21 cellular contexts compared by ENCODE assay signal in genomic region chr2:17296676-17297075, GRCh38.
DNase-seq lines count a peak whose midpoint lies in the region; ATAC-seq, FAIRE-seq and TF ChIP-seq lines count a peak whose summit lies in the region.
"Had no signal": no experiment of that assay in that cellular context is flagged by ENCODE, and none has a peak within 500 bp of the region (broad histone marks: within the 10 kb centered on the region; RNA-seq: fewer than 3 reads in every experiment).

No MANE protein-coding gene starts in this region.

- TF ChIP-seq CTCF in astrocyte (IDR thresholded peaks at IDR 0.05; ENCODE audit: insufficient read depth, low read depth, low read length), result no peak
- no peak for TF ChIP-seq CTCF in glutamatergic neuron (IDR thresholded peaks at IDR 0.05; ENCODE audit: partially characterized antibody, unreplicated experiment)

- TF ChIP-seq POLR2A in GM12891 (IDR thresholded peaks at IDR 0.05; ENCODE audit: low read depth, low read length), result no peak

- H3K27ac Mint-ChIP-seq in astrocyte (ENCODE audit: unreplicated experiment), result peak overlapping the region; percentile 28
- peak overlapping the region; percentile 99 for H3K27ac Mint-ChIP-seq in glutamatergic neuron (ENCODE audit: unreplicated experiment)
- H3K27ac Mint-ChIP-seq: B cell; CD4-positive, CD25-positive, alpha-beta regulatory T cell; CD8-positive, alpha-beta T cell had no signal

- H3K36me3 ChIP-seq in astrocyte (ENCODE audit: insufficient read depth, low read length), result no peaks in the 10 kb centered on the region
- H3K36me3 ChIP-seq: BLaER1 had no signal

- H3K4me2 ChIP-seq in astrocyte (ENCODE audit: low read length), result no peak overlapping the region
- H3K4me2 ChIP-seq: BLaER1 had no signal

- no peak overlapping the region for H3K9ac ChIP-seq in astrocyte (ENCODE audit: low read length)
- H3K9ac ChIP-seq: BLaER1, GM23248 had no signal

- peaks cover 3% of the 10 kb centered on the region for H3K9me3 Mint-ChIP-seq in astrocyte (ENCODE audit: unreplicated experiment)
- no peaks in the 10 kb centered on the region for H3K9me3 Mint-ChIP-seq in glutamatergic neuron (ENCODE audit: unreplicated experiment)

- no peak overlapping the region for H2AFZ ChIP-seq in astrocyte (ENCODE audit: low read depth, low read length)
- H2AFZ ChIP-seq: GM23248 had no signal

- H3K4me1 Mint-ChIP-seq in astrocyte (ENCODE audit: low read depth, unreplicated experiment) (peaks cover 29% of the 10 kb centered on the region), glutamatergic neuron (ENCODE audit: low read depth, unreplicated experiment) (peaks cover 33% of the 10 kb centered on the region)
- H3K4me1 Mint-ChIP-seq: B cell; CD4-positive, CD25-positive, alpha-beta regulatory T cell had no signal

- no peaks in the 10 kb centered on the region for H3K27me3 Mint-ChIP-seq in astrocyte (ENCODE audit: low read depth, unreplicated experiment)
- peaks cover 7% of the 10 kb centered on the region for H3K27me3 Mint-ChIP-seq in glutamatergic neuron (ENCODE audit: unreplicated experiment)
- H3K27me3 Mint-ChIP-seq: CD4-positive, CD25-positive, alpha-beta regulatory T cell had no signal

- no peaks in the 10 kb centered on the region for H3K9me3 ChIP-seq in astrocyte (ENCODE audit: insufficient read depth, low read depth, low read length)
- H3K9me3 ChIP-seq: BLaER1, Caco-2 had no signal

- no peak overlapping the region for H3K4me3 ChIP-seq in astrocyte (ENCODE audit: insufficient read depth, low read depth, low read length)
- H3K4me3 ChIP-seq: BLaER1, GM12878, GM23248 had no signal

- ATAC-seq in GM18867 (IDR thresholded peaks at IDR 0.05; ENCODE audit: unreplicated experiment), result no peak
- ATAC-seq in GM21447 (IDR thresholded peaks at IDR 0.05; ENCODE audit: unreplicated experiment), result no peak
- ATAC-seq: CD8-positive, alpha-beta T cell; GM12878 had no signal

- H3K27ac ChIP-seq in astrocyte (ENCODE audit: low read depth, low read length), result no peak overlapping the region
- H3K27ac ChIP-seq: BLaER1, C4-2B, GM23248 had no signal

- H3K36me3 Mint-ChIP-seq in astrocyte (ENCODE audit: low read depth, unreplicated experiment), result no peaks in the 10 kb centered on the region
- no peaks in the 10 kb centered on the region for H3K36me3 Mint-ChIP-seq in glutamatergic neuron (ENCODE audit: unreplicated experiment)
- H3K36me3 Mint-ChIP-seq: CD4-positive, CD25-positive, alpha-beta regulatory T cell; CD8-positive, alpha-beta T cell had no signal

- no peaks in the 10 kb centered on the region for H3K79me2 ChIP-seq in astrocyte (ENCODE audit: insufficient read depth, low read length)

- in situ Hi-C loops in G401 (cut with HindIII; ENCODE audit: low sequenced_read_pairs), result no loop called here

- peaks cover 4% of the 10 kb centered on the region for H3K4me1 ChIP-seq in astrocyte (ENCODE audit: insufficient read depth, low read length)
- H3K4me1 ChIP-seq: BLaER1, Caco-2 had no signal

- DNase-seq in G401 (ENCODE audit: low spot score) (peak; percentile 58), astrocyte (ENCODE audit: low read depth) (no peak), glutamatergic neuron (no peak), GM12891 (ENCODE audit: insufficient read length, low spot score) (no peak)
- DNase-seq: Caco-2; CD4-positive, CD25-positive, alpha-beta regulatory T cell; CD8-positive, alpha-beta T cell; DMS153; DND-41; GDM1; GM23248; H7; HCEC 1CT had no signal

- H3K4me3 Mint-ChIP-seq in astrocyte (ENCODE audit: unreplicated experiment) (no peak overlapping the region), glutamatergic neuron (ENCODE audit: unreplicated experiment) (peak overlapping the region; percentile 56)
- H3K4me3 Mint-ChIP-seq: B cell; CD4-positive, CD25-positive, alpha-beta regulatory T cell; CD8-positive, alpha-beta T cell had no signal

- no peaks in the 10 kb centered on the region for H4K20me1 ChIP-seq in astrocyte (ENCODE audit: insufficient read depth, low read length)
- H4K20me1 ChIP-seq: BLaER1 had no signal

- FAIRE-seq in astrocyte (lab: Jason Lieb, UNC), result no peak
- no peak for FAIRE-seq in GM12891 (lab: Jason Lieb, UNC)
- FAIRE-seq: GM12878, GM18507, H1 had no signal

- no peaks in the 10 kb centered on the region for H3K27me3 ChIP-seq in astrocyte (ENCODE audit: insufficient read depth, low read length)
- H3K27me3 ChIP-seq: BLaER1 had no signal

TF ChIP-seq in GM12891, 5 proteins besides CTCF, POLR2A, EP300 and RAD21:
- TF ChIP-seq PAX5 (IDR thresholded peaks at IDR 0.05; ENCODE audit: insufficient read depth, low read length, severe bottlenecking) (no peak), POU2F2 (IDR thresholded peaks at IDR 0.05; ENCODE audit: low read depth, low read length) (no peak), TAF1 (IDR thresholded peaks at IDR 0.05; ENCODE audit: low read depth, low read length) (no peak), SPI1 (IDR thresholded peaks at IDR 0.05; ENCODE audit: low read depth, low read length) (no peak), POLR2AphosphoS5 (IDR thresholded peaks at IDR 0.05; ENCODE audit: low read depth, low read length) (no peak)
